ENCODE assay signal across 12 cellular contexts in the genomic region with DNA sequence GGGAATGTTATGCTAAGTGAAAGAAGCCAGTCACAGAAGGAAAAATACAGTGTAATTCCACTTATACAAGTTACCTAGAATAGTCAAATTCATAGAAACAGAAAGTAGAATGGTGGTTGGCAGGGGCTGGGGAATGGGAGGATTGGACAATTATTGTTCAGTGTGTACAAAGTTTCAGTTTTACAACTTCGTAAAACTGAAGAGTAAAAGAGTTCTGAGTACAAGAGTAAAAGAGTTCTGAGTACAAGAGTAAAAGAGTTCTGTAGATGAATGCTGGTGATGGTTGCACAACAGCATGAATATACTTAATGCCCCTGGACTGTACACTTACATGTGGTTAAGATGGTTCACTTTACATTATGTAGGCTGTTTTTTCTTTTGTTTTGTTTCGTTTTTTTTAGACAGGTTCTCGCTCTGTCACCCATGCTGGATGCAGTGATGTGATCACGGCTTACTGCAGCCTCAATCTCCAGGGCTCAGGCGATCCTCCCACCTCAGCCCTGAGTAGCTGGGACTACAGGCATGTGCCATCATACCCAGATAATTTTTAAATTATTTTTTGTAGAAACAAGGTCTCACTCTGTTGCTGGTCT.
DNase-seq lines count a peak whose midpoint lies in the region; ATAC-seq lines count a peak whose summit lies in the region.
"Had no signal": no experiment of that assay in that cellular context is flagged by ENCODE, and none has a peak within 500 bp of the region (broad histone marks: within the 10 kb centered on the region; RNA-seq: fewer than 3 reads in every experiment).

No MANE protein-coding gene starts in this region.

- H3K18ac ChIP-seq in mesendoderm (ENCODE audit: low read length) = no peak overlapping the region

- no peak overlapping the region for H2BK120ac ChIP-seq in mesendoderm (ENCODE audit: low read depth, low read length)

- peak; percentile 41 for DNase-seq in adipocyte (ENCODE audit: low read depth)
- DNase-seq in stimulated activated effector memory CD8-positive, alpha-beta T cell treated with anti-CD3 and anti-CD28 coated beads, Interleukin-12 subunit alpha, Interleukin-12 subunit beta, amount 100 ng/mL, for 72 hours (ENCODE audit: low spot score in 2 of 2) = no peak
- DNase-seq in mesendoderm = no peak
- DNase-seq in effector memory CD8-positive, alpha-beta T cell = no peak
- DNase-seq: activated CD4-positive, alpha-beta T cell treated with anti-CD3 and anti-CD28 coated beads for 48 hours; erythroblast; naive thymus-derived CD4-positive, alpha-beta T cell; NCI-H748 treated with DMSO at 0.1 percent for 48 hours had no signal

- no peaks in the 10 kb centered on the region for H3K36me3 ChIP-seq in adipocyte (ENCODE audit: control insufficient read depth, insufficient read depth, low read length, severe bottlenecking)
- no peaks in the 10 kb centered on the region for H3K36me3 ChIP-seq in mesendoderm (ENCODE audit: control insufficient read depth, insufficient read depth, low read length)

- H2BK15ac ChIP-seq in mesendoderm (replicated peaks; ENCODE audit: low read depth) = no peak overlapping the region

- H3K36me3 Mint-ChIP-seq in stimulated activated effector memory CD8-positive, alpha-beta T cell treated with anti-CD3 and anti-CD28 coated beads, Interleukin-12 subunit alpha, Interleukin-12 subunit beta, amount 100 ng/mL, for 72 hours = no peaks in the 10 kb centered on the region
- no peaks in the 10 kb centered on the region for H3K36me3 Mint-ChIP-seq in effector memory CD8-positive, alpha-beta T cell (ENCODE audit: insufficient read depth)
- H3K36me3 Mint-ChIP-seq: naive thymus-derived CD4-positive, alpha-beta T cell had no signal

- no peak overlapping the region for H3K9ac ChIP-seq in adipocyte (ENCODE audit: low read length)
- no peak overlapping the region for H3K9ac ChIP-seq in mesendoderm (ENCODE audit: low read length)

- H3K4me1 ChIP-seq in adipocyte (ENCODE audit: control insufficient read depth, insufficient read depth, low read length) (no peaks in the 10 kb centered on the region), mesendoderm (ENCODE audit: control insufficient read depth, low read depth, low read length) (no peaks in the 10 kb centered on the region)

- H4K8ac ChIP-seq in mesendoderm (ENCODE audit: low read depth, low read length) = no peak overlapping the region

- no peak overlapping the region for H2BK5ac ChIP-seq in mesendoderm (ENCODE audit: low read length)

- H3K27ac Mint-ChIP-seq in stimulated activated effector memory CD8-positive, alpha-beta T cell treated with anti-CD3 and anti-CD28 coated beads, Interleukin-12 subunit alpha, Interleukin-12 subunit beta, amount 100 ng/mL, for 72 hours = no peak overlapping the region
- no peak overlapping the region for H3K27ac Mint-ChIP-seq in effector memory CD8-positive, alpha-beta T cell
- H3K27ac Mint-ChIP-seq: naive thymus-derived CD4-positive, alpha-beta T cell had no signal

- ATAC-seq in GM21390 (IDR thresholded peaks at IDR 0.05; ENCODE audit: unreplicated experiment) (peak; percentile 73), HG03097 (IDR thresholded peaks at IDR 0.05; ENCODE audit: low FRiP score, unreplicated experiment) (peak; percentile 73), GM21526 (IDR thresholded peaks at IDR 0.05; ENCODE audit: low FRiP score, unreplicated experiment) (no peak)
- ATAC-seq in stimulated activated effector memory CD8-positive, alpha-beta T cell treated with anti-CD3 and anti-CD28 coated beads, Interleukin-12 subunit alpha, Interleukin-12 subunit beta, amount 100 ng/mL, for 72 hours = peak; percentile 61
- ATAC-seq in effector memory CD8-positive, alpha-beta T cell (replicated peaks) = no peak
- ATAC-seq: naive thymus-derived CD4-positive, alpha-beta T cell; SK-N-SH treated with all-trans-retinoic acid at 6 μM for 48 hours had no signal

- H3K4me2 ChIP-seq in mesendoderm (ENCODE audit: low read length) = no peak overlapping the region

- no CpG with 5 or more reads among the region's 5 CpGs for WGBS in mesendoderm (ENCODE audit: extremely low coverage, insufficient coverage, low lambda C conversion rate)

- H3K79me1 ChIP-seq in mesendoderm (ENCODE audit: low read length) = no peaks in the 10 kb centered on the region

- no peak overlapping the region for H3K4ac ChIP-seq in mesendoderm (ENCODE audit: low read depth, low read length)

- no peak overlapping the region for H2AK5ac ChIP-seq in mesendoderm (ENCODE audit: low read length)

- H3K27me3 ChIP-seq in adipocyte (replicated peaks; ENCODE audit: control insufficient read depth, insufficient read depth, low read length) (no peaks in the 10 kb centered on the region), mesendoderm (ENCODE audit: insufficient read depth, low read length, poor library complexity) (no peaks in the 10 kb centered on the region)

- H3K56ac ChIP-seq in mesendoderm (ENCODE audit: low read length) = no peak overlapping the region

- H3K4me3 ChIP-seq in adipocyte (ENCODE audit: low read length) (no peak overlapping the region), mesendoderm (ENCODE audit: low read length) (no peak overlapping the region)

- H3K9me3 Mint-ChIP-seq in stimulated activated effector memory CD8-positive, alpha-beta T cell treated with anti-CD3 and anti-CD28 coated beads, Interleukin-12 subunit alpha, Interleukin-12 subunit beta, amount 100 ng/mL, for 72 hours = no peaks in the 10 kb centered on the region
- no peaks in the 10 kb centered on the region for H3K9me3 Mint-ChIP-seq in effector memory CD8-positive, alpha-beta T cell
- H3K9me3 Mint-ChIP-seq: naive thymus-derived CD4-positive, alpha-beta T cell had no signal

- no peak overlapping the region for H3K23ac ChIP-seq in mesendoderm (ENCODE audit: low read length)

- no peak overlapping the region for H4K5ac ChIP-seq in mesendoderm (ENCODE audit: low read length)

- H3K9me3 ChIP-seq in adipocyte (ENCODE audit: control insufficient read depth, low read length) = no peaks in the 10 kb centered on the region

- no peaks in the 10 kb centered on the region for H3K4me1 Mint-ChIP-seq in stimulated activated effector memory CD8-positive, alpha-beta T cell treated with anti-CD3 and anti-CD28 coated beads, Interleukin-12 subunit alpha, Interleukin-12 subunit beta, amount 100 ng/mL, for 72 hours
- H3K4me1 Mint-ChIP-seq in effector memory CD8-positive, alpha-beta T cell (ENCODE audit: low read depth in 2 of 2) = no peaks in the 10 kb centered on the region

- no peak overlapping the region for H3K4me3 Mint-ChIP-seq in stimulated activated effector memory CD8-positive, alpha-beta T cell treated with anti-CD3 and anti-CD28 coated beads, Interleukin-12 subunit alpha, Interleukin-12 subunit beta, amount 100 ng/mL, for 72 hours
- H3K4me3 Mint-ChIP-seq in effector memory CD8-positive, alpha-beta T cell = no peak overlapping the region

- no peak overlapping the region for H3K27ac ChIP-seq in mesendoderm (ENCODE audit: low read depth, low read length)

- H3K79me2 ChIP-seq in mesendoderm (ENCODE audit: control insufficient read depth, insufficient read depth, low read length) = no peaks in the 10 kb centered on the region

- H3K27me3 Mint-ChIP-seq in effector memory CD8-positive, alpha-beta T cell = peaks cover 28 to 39% of the 10 kb centered on the region in 2 donors

Comparison
In these comparisons a context has a peak if more than half of its experiments do, and no peak if none do; other contexts are left out.
1. ATAC-seq: peak in GM21390 (single experiment), HG03097 (single experiment) and stimulated activated effector memory CD8-positive, alpha-beta T cell treated with anti-CD3 and anti-CD28 coated beads, Interleukin-12 subunit alpha, Interleukin-12 subunit beta, amount 100 ng/mL, for 72 hours (single experiment); none in effector memory CD8-positive, alpha-beta T cell (single experiment) and GM21526 (single experiment).